In genomic region chr12:53991077-53991460, GRCh38 we compare ENCODE assay signal across 1 cellular context.
TF ChIP-seq lines count a peak whose summit lies in the region.

No MANE protein-coding gene starts in this region.

TF ChIP-seq in HEK293, 187 proteins besides CTCF, POLR2A, EP300 and RAD21 (continued from another document):
- TF ChIP-seq ZBTB20 (tag by site-specific recombination; IDR thresholded peaks at IDR 0.05) (peak; percentile 68), ZXDB (tag by site-specific recombination; IDR thresholded peaks at IDR 0.05) (peak; percentile 23; the same call in 1 of the 2 replicates), BCL11A (tag by site-specific recombination; IDR thresholded peaks at IDR 0.05; ENCODE audit: low read depth) (no peak), ZNF341 (tag by site-specific recombination; IDR thresholded peaks at IDR 0.05; ENCODE audit: low read depth) (peak; percentile 45; the same call in 1 of the 2 replicates), ZNF600 (tag by site-specific recombination; IDR thresholded peaks at IDR 0.05) (peak; percentile 99), IKZF3 (tag by site-specific recombination; IDR thresholded peaks at IDR 0.05) (peak; percentile 67), ZNF335 (tag by site-specific recombination; conservative IDR thresholded peaks at IDR 0.05) (peak; percentile 29; the same call in 1 of the 2 replicates), PRDM1 (tag by site-specific recombination; IDR thresholded peaks at IDR 0.05) (peak; percentile 38; the same call in 1 of the 2 replicates), ZNF76 (tag by site-specific recombination; IDR thresholded peaks at IDR 0.05; ENCODE audit: borderline replicate concordance, low read depth) (0 out of 2 replicates have a peak, but pooled peaks have one; percentile 11)
- TF ChIP-seq, protein P1, sequence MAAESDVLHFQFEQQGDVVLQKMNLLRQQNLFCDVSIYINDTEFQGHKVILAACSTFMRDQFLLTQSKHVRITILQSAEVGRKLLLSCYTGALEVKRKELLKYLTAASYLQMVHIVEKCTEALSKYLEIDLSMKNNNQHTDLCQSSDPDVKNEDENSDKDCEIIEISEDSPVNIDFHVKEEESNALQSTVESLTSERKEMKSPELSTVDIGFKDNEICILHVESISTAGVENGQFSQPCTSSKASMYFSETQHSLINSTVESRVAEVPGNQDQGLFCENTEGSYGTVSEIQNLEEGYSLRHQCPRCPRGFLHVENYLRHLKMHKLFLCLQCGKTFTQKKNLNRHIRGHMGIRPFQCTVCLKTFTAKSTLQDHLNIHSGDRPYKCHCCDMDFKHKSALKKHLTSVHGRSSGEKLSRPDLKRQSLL (tag by site-specific recombination; IDR thresholded peaks at IDR 0.05): peak; percentile 93
